Comparison of ENCODE assay signal across 26 cellular contexts in the genomic region with DNA sequence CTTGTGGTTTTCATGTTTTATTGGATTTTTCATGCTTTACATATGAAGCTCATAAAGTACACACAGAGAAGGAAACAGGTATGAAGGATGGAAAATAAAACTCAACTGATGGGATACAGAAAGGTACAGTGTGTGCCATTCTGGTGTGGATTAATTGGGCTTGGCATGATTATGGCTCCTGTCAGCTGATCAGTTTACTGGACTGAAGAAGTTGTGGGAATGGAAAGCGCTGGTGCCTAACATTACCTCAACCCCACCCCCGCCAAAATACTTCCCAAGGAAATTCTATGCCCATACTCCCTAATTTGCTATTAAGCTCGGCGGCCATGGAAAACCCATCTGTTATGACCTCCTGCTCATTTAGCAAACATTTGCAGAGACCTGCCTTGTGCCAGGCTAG.
"Had no signal": no experiment of that assay in that cellular context is flagged by ENCODE, and none has a peak within 500 bp of the region (broad histone marks: within the 10 kb centered on the region; RNA-seq: fewer than 3 reads in every experiment).

No MANE protein-coding gene starts in this region.

- H3K9ac ChIP-seq: SK-N-SH had no signal

- H3K27ac ChIP-seq: Peyer's patch, RWPE1, SJCRH30, WERI-Rb-1 had no signal

- ATAC-seq: activated CD4-positive, alpha-beta T cell treated with anti-CD3 and anti-CD28 coated beads for 36 hours; activated T-helper 17 cell treated with anti-CD3 and anti-CD28 coated beads, Interleukin-2, amount 50 U/mL, for 72 hours had no signal

- H3K27ac Mint-ChIP-seq: activated CD4-positive, alpha-beta memory T cell treated with anti-CD3 and anti-CD28 coated beads, Interleukin-2, amount 10 ng/mL, durations not matched to agents 7 days and 5 days; activated CD4-positive, alpha-beta T cell treated with anti-CD3 and anti-CD28 coated beads for 36 hours; activated naive CD8-positive, alpha-beta T cell treated with anti-CD3 and anti-CD28 coated beads, Interleukin-2, amount 10 ng/mL, durations not matched to agents 7 days and 5 days; activated T-helper 17 cell treated with anti-CD3 and anti-CD28 coated beads, Interleukin-2, amount 50 U/mL, for 72 hours had no signal

- H3K27me3 ChIP-seq: adrenal gland, Peyer's patch, SJCRH30 had no signal

- H3K9me3 ChIP-seq: adrenal gland, Peyer's patch, SJCRH30, SK-N-SH had no signal

- H3K36me3 ChIP-seq: adrenal gland, Peyer's patch, SJCRH30, WERI-Rb-1 had no signal

- H3K4me1 Mint-ChIP-seq: activated CD4-positive, alpha-beta memory T cell treated with anti-CD3 and anti-CD28 coated beads, Interleukin-2, amount 10 ng/mL, durations not matched to agents 7 days and 5 days; activated CD4-positive, alpha-beta T cell treated with anti-CD3 and anti-CD28 coated beads for 36 hours; activated naive CD8-positive, alpha-beta T cell treated with anti-CD3 and anti-CD28 coated beads, Interleukin-2, amount 10 ng/mL, durations not matched to agents 7 days and 5 days; activated T-helper 17 cell treated with anti-CD3 and anti-CD28 coated beads, Interleukin-2, amount 50 U/mL, for 72 hours had no signal

- H3K4me3 ChIP-seq: adrenal gland, Peyer's patch, SJCRH30 had no signal

- H3K9me3 Mint-ChIP-seq: activated CD4-positive, alpha-beta memory T cell treated with anti-CD3 and anti-CD28 coated beads, Interleukin-2, amount 10 ng/mL, durations not matched to agents 7 days and 5 days; activated naive CD8-positive, alpha-beta T cell treated with anti-CD3 and anti-CD28 coated beads, Interleukin-2, amount 10 ng/mL, durations not matched to agents 7 days and 5 days; activated T-helper 17 cell treated with anti-CD3 and anti-CD28 coated beads, Interleukin-2, amount 50 U/mL, for 72 hours had no signal

- DNase-seq: activated CD4-positive, alpha-beta memory T cell treated with anti-CD3 and anti-CD28 coated beads, Interleukin-2, amount 10 ng/mL, durations not matched to agents 7 days and 5 days; activated CD4-positive, alpha-beta T cell treated with anti-CD3 and anti-CD28 coated beads for 36 hours; activated CD4-positive, alpha-beta T cell treated with anti-CD3 and anti-CD28 coated beads, Interleukin-2, amount 50 U/mL, for 1 hour; activated gamma-delta T cell treated with Interleukin-2 at 50 U/mL for 16 hours; activated naive CD4-positive, alpha-beta T cell treated with anti-CD3 and anti-CD28 coated beads, Interleukin-2, amount 50 U/mL, for 16 hours; activated naive CD8-positive, alpha-beta T cell treated with anti-CD3 and anti-CD28 coated beads, Interleukin-2, amount 10 ng/mL, durations not matched to agents 7 days and 5 days; activated T-cell treated with anti-CD3 and anti-CD28 coated beads for 4 hours; activated T-cell treated with anti-CD3 and anti-CD28 coated beads, Interleukin-2, amount 50 U/mL, for 48 hours; adrenal gland; anterior cingulate cortex; KG1; NCI-H1092; NCI-H1417; NCI-H2029 treated with DMSO at 0.1 percent for 48 hours; NCI-H2227 treated with DMSO at 0.1 percent for 48 hours; NCI-H446 treated with DMSO at 0.1 percent for 48 hours; NCI-H526 treated with DMSO at 0.1 percent for 48 hours; NK-92 treated with Interleukin-12 subunit alpha and Interleukin-12 subunit beta, amount 100 ng/mL, for 24 hours; Peyer's patch; Right ventricle myocardium superior; SJCRH30; SK-N-SH; T-helper 1 cell; WERI-Rb-1 had no signal

- H3K4me1 ChIP-seq: Peyer's patch, SJCRH30 had no signal

- H3K27me3 Mint-ChIP-seq: activated CD4-positive, alpha-beta memory T cell treated with anti-CD3 and anti-CD28 coated beads, Interleukin-2, amount 10 ng/mL, durations not matched to agents 7 days and 5 days; activated CD4-positive, alpha-beta T cell treated with anti-CD3 and anti-CD28 coated beads for 36 hours; activated naive CD8-positive, alpha-beta T cell treated with anti-CD3 and anti-CD28 coated beads, Interleukin-2, amount 10 ng/mL, durations not matched to agents 7 days and 5 days; activated T-helper 17 cell treated with anti-CD3 and anti-CD28 coated beads, Interleukin-2, amount 50 U/mL, for 72 hours had no signal

- H3K36me3 Mint-ChIP-seq: activated naive CD8-positive, alpha-beta T cell treated with anti-CD3 and anti-CD28 coated beads, Interleukin-2, amount 10 ng/mL, durations not matched to agents 7 days and 5 days had no signal

- H3K4me3 Mint-ChIP-seq: activated CD4-positive, alpha-beta memory T cell treated with anti-CD3 and anti-CD28 coated beads, Interleukin-2, amount 10 ng/mL, durations not matched to agents 7 days and 5 days; activated CD4-positive, alpha-beta T cell treated with anti-CD3 and anti-CD28 coated beads for 36 hours; activated naive CD8-positive, alpha-beta T cell treated with anti-CD3 and anti-CD28 coated beads, Interleukin-2, amount 10 ng/mL, durations not matched to agents 7 days and 5 days; activated T-helper 17 cell treated with anti-CD3 and anti-CD28 coated beads, Interleukin-2, amount 50 U/mL, for 72 hours had no signal
